ENCODE assay signal across 13 cellular contexts in the genomic region with DNA sequence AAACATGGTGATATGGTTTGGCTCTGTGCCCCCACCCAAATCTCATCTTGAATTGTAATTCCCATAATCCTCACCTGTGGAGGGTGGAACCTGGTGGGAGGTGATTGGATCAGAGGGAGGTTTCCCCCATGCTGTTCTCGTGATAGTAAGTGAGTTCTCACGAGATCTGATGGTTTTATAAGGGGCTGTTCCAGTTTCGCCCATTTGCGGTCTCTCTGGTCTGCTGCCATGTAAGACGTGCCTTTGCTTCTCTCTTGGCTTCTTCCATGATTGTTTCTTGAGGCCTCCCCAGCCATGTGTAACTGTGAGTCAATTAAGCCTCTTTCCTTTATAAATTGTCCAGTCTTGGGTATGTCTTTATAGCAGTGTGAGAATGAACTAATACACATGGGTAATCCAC. TPM values are rescaled to one million over a fixed set of nuclear protein-coding genes. Genes with fewer than 3 reads are reported as not detected.
DNase-seq lines count a peak whose midpoint lies in the region; ATAC-seq and TF ChIP-seq lines count a peak whose summit lies in the region.
"Not testable (repeated sequence)": the region's sequence is repeated elsewhere in the genome, so short reads cannot be mapped to it uniquely, and the experiment has no call there.
"Had no signal": no experiment of that assay in that cellular context is flagged by ENCODE, and none has a peak within 500 bp of the region (broad histone marks: within the 10 kb centered on the region; RNA-seq: fewer than 3 reads in every experiment).

No MANE protein-coding gene starts in this region.

- H3K4me1 ChIP-seq in DOHH2 (ENCODE audit: control insufficient read depth, low read length) = peaks cover 24% of the 10 kb centered on the region

- peaks cover 42% of the 10 kb centered on the region for H3K4me1 Mint-ChIP-seq in T-helper 2 cell treated with Interferon-gamma antibody and Interleukin-4, amounts not matched to agents 5 μg/mL and 100 μg/mL, for 36 hours (ENCODE audit: low read depth)
- peaks cover 48% of the 10 kb centered on the region for H3K4me1 Mint-ChIP-seq in activated T-cell treated with anti-CD3 and anti-CD28 coated beads, Interleukin-2, amount 50 U/mL, for 24 hours (ENCODE audit: low read depth)
- H3K4me1 Mint-ChIP-seq in memory B cell = peaks cover 36% of the 10 kb centered on the region
- peaks cover 63% of the 10 kb centered on the region for H3K4me1 Mint-ChIP-seq in stimulated activated naive CD8-positive, alpha-beta T cell treated with anti-CD3 and anti-CD28 coated beads, Interleukin-15, Interleukin-2, amounts not matched to agents 100 ng/mL and 50 ng/mL, for 24 hours (ENCODE audit: low read depth)

- not testable (repeated sequence) for H3K27me3 Mint-ChIP-seq in T-helper 2 cell treated with Interferon-gamma antibody and Interleukin-4, amounts not matched to agents 5 μg/mL and 100 μg/mL, for 36 hours (ENCODE audit: low read depth); activated T-cell treated with anti-CD3 and anti-CD28 coated beads, Interleukin-2, amount 50 U/mL, for 24 hours; memory B cell; stimulated activated naive CD8-positive, alpha-beta T cell treated with anti-CD3 and anti-CD28 coated beads, Interleukin-15, Interleukin-2, amounts not matched to agents 100 ng/mL and 50 ng/mL, for 24 hours

- H3K36me3 ChIP-seq in DOHH2 (ENCODE audit: control insufficient read depth, low read length) = not testable (repeated sequence)

- not testable (repeated sequence) for H4K20me1 ChIP-seq in DOHH2 (ENCODE audit: control insufficient read depth, insufficient read depth, low read depth, low read length)

- peak overlapping the region; percentile 46 for H3K27ac Mint-ChIP-seq in T-helper 2 cell treated with Interferon-gamma antibody and Interleukin-4, amounts not matched to agents 5 μg/mL and 100 μg/mL, for 36 hours
- peak overlapping the region; percentile 83 for H3K27ac Mint-ChIP-seq in activated T-cell treated with anti-CD3 and anti-CD28 coated beads, Interleukin-2, amount 50 U/mL, for 24 hours
- H3K27ac Mint-ChIP-seq in activated naive CD4-positive, alpha-beta T cell treated with anti-CD3 and anti-CD28 coated beads, Interleukin-2, amount 50 U/mL, for 72 hours = peak overlapping the region; percentile 28 to 33
- H3K27ac Mint-ChIP-seq in memory B cell = not testable (repeated sequence)
- H3K27ac Mint-ChIP-seq in stimulated activated naive CD8-positive, alpha-beta T cell treated with anti-CD3 and anti-CD28 coated beads, Interleukin-15, Interleukin-2, amounts not matched to agents 100 ng/mL and 50 ng/mL, for 24 hours = peak overlapping the region; percentile 77

- peak; percentile 65 for DNase-seq in MV-4-11 (lab: John Stamatoyannopoulos, UW)
- not testable (repeated sequence) for DNase-seq in T-helper 2 cell treated with Interferon-gamma antibody and Interleukin-4, amounts not matched to agents 5 μg/mL and 100 μg/mL, for 36 hours (ENCODE audit: low spot score); activated T-cell treated with anti-CD3 and anti-CD28 coated beads, Interleukin-2, amount 50 U/mL, for 24 hours; activated naive CD4-positive, alpha-beta T cell treated with anti-CD3 and anti-CD28 coated beads, Interleukin-2, amount 50 U/mL, for 72 hours (ENCODE audit: low spot score in 2 of 2); memory B cell (ENCODE audit: low spot score in 2 of 2)

- H3K9me2 ChIP-seq in DOHH2 (replicated peaks; ENCODE audit: control insufficient read depth, low read length) = not testable (repeated sequence)

- H3K27me3 ChIP-seq in DOHH2 (ENCODE audit: control insufficient read depth, low read length) = not testable (repeated sequence)

- H3K36me3 Mint-ChIP-seq in T-helper 2 cell treated with Interferon-gamma antibody and Interleukin-4, amounts not matched to agents 5 μg/mL and 100 μg/mL, for 36 hours (ENCODE audit: low read depth); activated T-cell treated with anti-CD3 and anti-CD28 coated beads, Interleukin-2, amount 50 U/mL, for 24 hours (ENCODE audit: low read depth); memory B cell; stimulated activated naive CD8-positive, alpha-beta T cell treated with anti-CD3 and anti-CD28 coated beads, Interleukin-15, Interleukin-2, amounts not matched to agents 100 ng/mL and 50 ng/mL, for 24 hours (ENCODE audit: low read depth): not testable (repeated sequence)
- H3K36me3 Mint-ChIP-seq in activated naive CD4-positive, alpha-beta T cell treated with anti-CD3 and anti-CD28 coated beads, Interleukin-2, amount 50 U/mL, for 72 hours = peaks cover 0 to 14% of the 10 kb centered on the region in 2 donors

- not testable (repeated sequence) for ATAC-seq in activated naive CD4-positive, alpha-beta T cell treated with anti-CD3 and anti-CD28 coated beads, Interleukin-2, amount 50 U/mL, for 72 hours
- peak; percentile 4 for ATAC-seq in memory B cell (ENCODE audit: low read depth)

- TF ChIP-seq CTCF in DOHH2 (IDR thresholded peaks at IDR 0.05; ENCODE audit: low read depth, low read length, poor library complexity, severe bottlenecking) = not testable (repeated sequence)

- not testable (repeated sequence) for H3K27ac ChIP-seq in DOHH2 (ENCODE audit: low read depth, low read length)

- not testable (repeated sequence) for H3K79me2 ChIP-seq in DOHH2 (ENCODE audit: control insufficient read depth, low read length)

- peak overlapping the region; percentile 2; the same call in 1 of the 2 replicates for H3K4me2 ChIP-seq in DOHH2 (ENCODE audit: low read length)

- H3K4me3 Mint-ChIP-seq in T-helper 2 cell treated with Interferon-gamma antibody and Interleukin-4, amounts not matched to agents 5 μg/mL and 100 μg/mL, for 36 hours = peak overlapping the region; percentile 55
- not testable (repeated sequence) for H3K4me3 Mint-ChIP-seq in activated T-cell treated with anti-CD3 and anti-CD28 coated beads, Interleukin-2, amount 50 U/mL, for 24 hours; memory B cell; stimulated activated naive CD8-positive, alpha-beta T cell treated with anti-CD3 and anti-CD28 coated beads, Interleukin-15, Interleukin-2, amounts not matched to agents 100 ng/mL and 50 ng/mL, for 24 hours

- H3F3A ChIP-seq in DOHH2 (ENCODE audit: control insufficient read depth, insufficient read depth) = not testable (repeated sequence)

- H3K9me3 ChIP-seq in DOHH2 (ENCODE audit: control insufficient read depth, insufficient read depth, low read length) = not testable (repeated sequence)

- H3K4me3 ChIP-seq in DOHH2 (ENCODE audit: low read length) = not testable (repeated sequence)

- peaks cover 15% of the 10 kb centered on the region for H3K9me3 Mint-ChIP-seq in T-helper 2 cell treated with Interferon-gamma antibody and Interleukin-4, amounts not matched to agents 5 μg/mL and 100 μg/mL, for 36 hours
- not testable (repeated sequence) for H3K9me3 Mint-ChIP-seq in activated T-cell treated with anti-CD3 and anti-CD28 coated beads, Interleukin-2, amount 50 U/mL, for 24 hours; activated naive CD4-positive, alpha-beta T cell treated with anti-CD3 and anti-CD28 coated beads, Interleukin-2, amount 50 U/mL, for 72 hours; memory B cell; stimulated activated naive CD8-positive, alpha-beta T cell treated with anti-CD3 and anti-CD28 coated beads, Interleukin-15, Interleukin-2, amounts not matched to agents 100 ng/mL and 50 ng/mL, for 24 hours

RNA-seq across cellular contexts. Expression of gene IL5, which starts 18.4 kb away (rescaled TPM):
- not detected for total RNA-seq in activated naive CD4-positive, alpha-beta T cell treated with anti-CD3 and anti-CD28 coated beads, Interleukin-2, amount 50 U/mL, for 72 hours
- total RNA-seq: A673, Calu3, IMR-90, PC-3, Right ventricle myocardium inferior, SJCRH30 had no signal

RNA-seq across cellular contexts. Expression of gene RAD50, which starts 31.9 kb away (rescaled TPM):
- 10 to 100 TPM; 30.6 to 47.7 TPM for total RNA-seq in activated naive CD4-positive, alpha-beta T cell treated with anti-CD3 and anti-CD28 coated beads, Interleukin-2, amount 50 U/mL, for 72 hours

RNA-seq across cellular contexts. Expression of gene IRF1, which starts 34.3 kb away (rescaled TPM):
- 100 to 1,000 TPM; 107 to 156 TPM for total RNA-seq in activated naive CD4-positive, alpha-beta T cell treated with anti-CD3 and anti-CD28 coated beads, Interleukin-2, amount 50 U/mL, for 72 hours
